9 cellular contexts compared by ENCODE assay signal in genomic region chr20:49285233-49285668, GRCh38. TPM values are rescaled to one million over a fixed set of nuclear protein-coding genes. Genes with fewer than 3 reads are reported as not detected.
A peak's percentile ranks its signal among the peaks of the same experiment; 100 is the strongest.
DNase-seq lines count a peak whose midpoint lies in the region; ATAC-seq and TF ChIP-seq lines count a peak whose summit lies in the region.
"Had no signal": no experiment of that assay in that cellular context is flagged by ENCODE, and none has a peak within 500 bp of the region (broad histone marks: within the 10 kb centered on the region; RNA-seq: fewer than 3 reads in every experiment).

No MANE protein-coding gene starts in this region.

- H2BK20ac ChIP-seq in H9 (ENCODE audit: low read depth, low read length, poor library complexity, severe bottlenecking) = no peak overlapping the region

- no peak overlapping the region for H2BK120ac ChIP-seq in H9 (ENCODE audit: low read depth, low read length, poor library complexity, severe bottlenecking)

- peaks cover 5% of the 10 kb centered on the region for H3K27me3 Mint-ChIP-seq in H9 (ENCODE audit: low read depth)
- no peaks in the 10 kb centered on the region for H3K27me3 Mint-ChIP-seq in activated CD4-positive, alpha-beta memory T cell treated with anti-CD3 and anti-CD28 coated beads for 36 hours

- H4K91ac ChIP-seq in H9 (ENCODE audit: insufficient read length, low read depth, low read length) = no peak overlapping the region

- no peaks in the 10 kb centered on the region for H3K79me1 ChIP-seq in H9 (ENCODE audit: insufficient read depth, low read depth, low read length, poor library complexity, severe bottlenecking)

- CTCF ChIA-PET in activated CD4-positive, alpha-beta memory T cell treated with anti-CD3 and anti-CD28 coated beads for 36 hours (lab: Charles Lee) = no interaction called here

- no peak overlapping the region for H3K27ac ChIP-seq in BLaER1
- no peak overlapping the region for H3K27ac ChIP-seq in H9 (ENCODE audit: insufficient read length, low read depth, low read length)
- H3K27ac ChIP-seq in left ventricle myocardium inferior (replicated peaks) = no peak overlapping the region

- peaks cover 74% of the 10 kb centered on the region for H3K9me3 ChIP-seq in BLaER1
- H3K9me3 ChIP-seq in H9 (ENCODE audit: control insufficient read depth, low read depth, low read length) = no peaks in the 10 kb centered on the region
- peaks cover 70% of the 10 kb centered on the region for H3K9me3 ChIP-seq in left ventricle myocardium inferior (replicated peaks)

- no peak overlapping the region for H3K14ac ChIP-seq in H9 (ENCODE audit: insufficient read depth, low read length)

- no CpG with 5 or more reads among the region's 1 CpG for WGBS in H9 (ENCODE audit: extremely low coverage, insufficient read length, low lambda C conversion rate)

- H4K20me1 ChIP-seq in BLaER1 (peaks cover 100% of the 10 kb centered on the region), H9 (ENCODE audit: control insufficient read depth, insufficient read depth, insufficient read length) (no peaks in the 10 kb centered on the region)

- H3K9ac ChIP-seq in BLaER1 = no peak overlapping the region
- H3K9ac ChIP-seq in H9 (ENCODE audit: extremely low read depth, insufficient read length, low read length) = no peak overlapping the region

- H3K4ac ChIP-seq in H9 (ENCODE audit: low read depth, low read length) = no peak overlapping the region

- no peak overlapping the region for H3K56ac ChIP-seq in H9 (ENCODE audit: insufficient read length, low read depth, low read length)

- no peak overlapping the region for H2BK15ac ChIP-seq in H9 (ENCODE audit: low read depth, low read length)

- H3K36me3 ChIP-seq in BLaER1 (peaks cover 100% of the 10 kb centered on the region), left ventricle myocardium inferior (peaks cover 100% of the 10 kb centered on the region)

- H4K8ac ChIP-seq in H9 (replicated peaks; ENCODE audit: insufficient read length, low read depth, low read length) = no peak overlapping the region

- H2BK5ac ChIP-seq in H9 (ENCODE audit: insufficient read length, low read length) = no peak overlapping the region

- H3K9me3 Mint-ChIP-seq in H9 = peaks cover 11 to 17% of the 10 kb centered on the region in 2 experiments
- peaks cover 55% of the 10 kb centered on the region for H3K9me3 Mint-ChIP-seq in activated CD4-positive, alpha-beta memory T cell treated with anti-CD3 and anti-CD28 coated beads for 36 hours

- peak overlapping the region; percentile 89; the same call in 1 of the 2 replicates for H3K4me2 ChIP-seq in BLaER1
- H3K4me2 ChIP-seq in H9 (ENCODE audit: insufficient read depth, insufficient read length, low read length) = peak overlapping the region; percentile 12

- H2BK12ac ChIP-seq in H9 (ENCODE audit: insufficient read length, low read depth, low read length) = no peak overlapping the region

- H3T11ph ChIP-seq in H9 (ENCODE audit: low read length) = no peak overlapping the region

- H3K23ac ChIP-seq in H9 (ENCODE audit: insufficient read length, low read depth, low read length) = no peak overlapping the region

- H3K23me2 ChIP-seq in H9 (ENCODE audit: insufficient read length, low read depth, low read length, poor library complexity, severe bottlenecking) = peaks cover 21% of the 10 kb centered on the region

- H3K27ac Mint-ChIP-seq in H9 = peak overlapping the region in 2 of 3 experiments; percentile 78 to 95; a peak in 5 of 7 replicates
- peak overlapping the region; percentile 62 for H3K27ac Mint-ChIP-seq in activated CD4-positive, alpha-beta memory T cell treated with anti-CD3 and anti-CD28 coated beads for 36 hours

- POLR2A ChIA-PET in activated CD4-positive, alpha-beta memory T cell treated with anti-CD3 and anti-CD28 coated beads for 36 hours (lab: Charles Lee) = no interaction called here

- peaks cover 90 to 100% (median 99%) of the 10 kb centered on the region in 3 experiments for H3K36me3 Mint-ChIP-seq in H9 (ENCODE audit: insufficient read depth in 1 of 3, low read depth in 3 of 3)
- peaks cover 99% of the 10 kb centered on the region for H3K36me3 Mint-ChIP-seq in activated CD4-positive, alpha-beta memory T cell treated with anti-CD3 and anti-CD28 coated beads for 36 hours

- H2AK5ac ChIP-seq in H9 (ENCODE audit: insufficient read length, low read length) = no peak overlapping the region

- H3K4me3 ChIP-seq in BLaER1 (peak overlapping the region; percentile 82), left ventricle myocardium inferior (no peak overlapping the region)

- H3K4me3 Mint-ChIP-seq in H9 = peak overlapping the region; percentile 99
- H3K4me3 Mint-ChIP-seq in activated CD4-positive, alpha-beta memory T cell treated with anti-CD3 and anti-CD28 coated beads for 36 hours = peak overlapping the region; percentile 99

- peaks cover 44% of the 10 kb centered on the region for H3K4me1 ChIP-seq in BLaER1
- no peaks in the 10 kb centered on the region for H3K4me1 ChIP-seq in H9 (ENCODE audit: insufficient read depth, low read length)
- H3K4me1 ChIP-seq in left ventricle myocardium inferior = peaks cover 52% of the 10 kb centered on the region

- no peak for ATAC-seq in GM18868 (IDR thresholded peaks at IDR 0.05; ENCODE audit: unreplicated experiment)

- peaks cover 50% of the 10 kb centered on the region; the same call in 1 of the 2 replicates for H3K79me2 ChIP-seq in H9 (ENCODE audit: insufficient read depth, low read length)

- no peak for TF ChIP-seq CTCF in H9 (conservative IDR thresholded peaks at IDR 0.05)
- TF ChIP-seq CTCF in left ventricle myocardium inferior (IDR thresholded peaks at IDR 0.05; ENCODE audit: borderline replicate concordance) = no peak

- intact Hi-C loops in activated CD4-positive, alpha-beta memory T cell treated with anti-CD3 and anti-CD28 coated beads for 36 hours (cut with micrococcal nuclease) = no loop called here
- intact Hi-C loops in left ventricle myocardium inferior (cut with micrococcal nuclease) = no loop called here

- H2AFZ ChIP-seq in H9 (ENCODE audit: low read length) = no peak overlapping the region

- H3K18ac ChIP-seq in H9 (ENCODE audit: insufficient read length, low read depth, low read length) = no peak overlapping the region

- H3K4me1 Mint-ChIP-seq in H9 = peaks cover 69 to 86% of the 10 kb centered on the region in 2 experiments
- peaks cover 69% of the 10 kb centered on the region for H3K4me1 Mint-ChIP-seq in activated CD4-positive, alpha-beta memory T cell treated with anti-CD3 and anti-CD28 coated beads for 36 hours (ENCODE audit: low read depth)

- no peak overlapping the region for H4K5ac ChIP-seq in H9 (ENCODE audit: insufficient read length, low read depth, low read length)

- no peaks in the 10 kb centered on the region for H3K27me3 ChIP-seq in BLaER1
- no peaks in the 10 kb centered on the region for H3K27me3 ChIP-seq in H9 (ENCODE audit: insufficient read depth, low read length)
- no peaks in the 10 kb centered on the region for H3K27me3 ChIP-seq in left ventricle myocardium inferior (ENCODE audit: low read depth)

- no peak for DNase-seq in H9
- DNase-seq in activated CD4-positive, alpha-beta memory T cell treated with anti-CD3 and anti-CD28 coated beads for 36 hours = no peak
- peak; percentile 7 for DNase-seq in kidney tubule cell (ENCODE audit: low spot score)
- no peak for DNase-seq in left ventricle myocardium inferior
- no peak for DNase-seq in cerebellar cortex (ENCODE audit: low spot score)
- DNase-seq in NCI-H1092 treated with DMSO at 0.1 percent for 48 hours (lab: John Stamatoyannopoulos, UW) = no peak
- DNase-seq: nucleus accumbens had no signal

RNA-seq across cellular contexts. Expression of gene ZNFX1, which starts 7.4 kb away (rescaled TPM):
- total RNA-seq in H9 (2021) = 12.8 and 13.3 TPM in 2 replicates
- total RNA-seq in activated CD4-positive, alpha-beta memory T cell treated with anti-CD3 and anti-CD28 coated beads for 36 hours = 10 to 100 TPM; 42.5 to 45.3 TPM
- 22.2 TPM for total RNA-seq in left ventricle myocardium inferior
